Comparison of ENCODE assay signal across 8 cellular contexts in the genomic region with DNA sequence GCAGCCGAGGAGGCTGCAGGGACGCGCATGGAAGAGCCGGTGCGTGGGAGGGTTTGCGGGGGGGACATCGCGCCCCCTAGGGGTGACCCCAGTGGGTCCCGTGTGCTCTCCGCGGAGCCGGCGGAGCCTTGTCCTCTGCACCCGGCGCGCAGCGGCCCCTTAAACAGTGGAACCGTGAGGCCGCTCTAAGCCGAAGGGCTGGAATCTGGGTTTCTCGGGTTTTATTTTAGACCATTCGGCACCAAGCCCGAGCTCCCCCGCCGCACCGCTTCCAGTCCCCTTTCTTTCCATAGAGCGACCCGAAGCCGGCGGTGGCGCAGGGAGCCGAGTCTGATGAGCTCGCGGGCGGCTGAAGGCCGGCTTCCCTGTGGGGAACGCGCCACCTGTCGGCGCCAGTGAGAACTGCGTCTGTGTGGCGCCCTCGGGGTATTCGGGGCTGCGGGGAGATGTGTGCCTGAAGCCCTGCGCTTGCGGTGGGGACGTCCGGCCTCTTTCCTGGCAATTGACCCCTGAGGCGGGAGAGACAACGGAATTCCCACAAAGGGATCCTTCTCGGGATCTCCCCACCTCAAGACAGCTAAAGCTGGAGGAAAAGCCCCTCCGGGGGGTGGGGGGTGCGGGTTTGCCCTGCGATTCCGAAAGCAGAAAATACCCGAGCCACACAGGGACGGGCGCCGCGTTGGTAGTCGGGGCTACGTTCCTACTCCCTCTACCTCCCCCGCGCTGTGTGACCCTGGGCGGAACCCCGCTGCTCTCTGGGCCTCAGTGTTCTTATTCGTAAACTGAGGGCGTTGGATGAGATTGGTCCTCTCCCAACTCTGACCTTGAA. TPM values are rescaled to one million over a fixed set of nuclear protein-coding genes. Genes with fewer than 3 reads are reported as not detected.
DNase-seq lines count a peak whose midpoint lies in the region; ATAC-seq and TF ChIP-seq lines count a peak whose summit lies in the region.

No MANE protein-coding gene starts in this region.

- H3K4me3 ChIP-seq in BLaER1 = peak overlapping the region; percentile 47
- H3K4me3 ChIP-seq in epithelial cell of proximal tubule (ENCODE audit: low read depth, low read length) = peak overlapping the region; percentile 40

- H4K20me1 ChIP-seq in BLaER1 = peaks cover 92% of the 10 kb centered on the region

- H3K27ac ChIP-seq in BLaER1 = no peak overlapping the region

- peak; percentile 74 for TF ChIP-seq CTCF in epithelial cell of proximal tubule (conservative IDR thresholded peaks at IDR 0.05; ENCODE audit: low read depth, low read length)

- H3K9me3 ChIP-seq in BLaER1 = peaks cover 44% of the 10 kb centered on the region

- DNase-seq in GM19238 (ENCODE audit: insufficient read length, low spot score) (peak; percentile 90), NCI-H82 treated with DMSO at 0.1 percent for 48 hours (lab: John Stamatoyannopoulos, UW; ENCODE audit: unreplicated experiment) (peak; percentile 57), epithelial cell of proximal tubule (ENCODE audit: low read depth) (no peak), myocyte (ENCODE audit: low read depth) (peak; percentile 86)
- DNase-seq in activated CD8-positive, alpha-beta memory T cell treated with anti-CD3 and anti-CD28 coated beads, Interleukin-2, amount 50 U/mL, for 4 hours = peak; percentile 81
- peak; percentile 53 to 63 for DNase-seq in stimulated activated CD8-positive, alpha-beta memory T cell treated with anti-CD3 and anti-CD28 coated beads, Interleukin-7, amount 100 ng/mL, for 1 hour (ENCODE audit: low read depth in 2 of 2)

- peaks cover 5% of the 10 kb centered on the region for H3K4me1 ChIP-seq in BLaER1

- H3K27me3 ChIP-seq in BLaER1 = peaks cover 100% of the 10 kb centered on the region

- peak overlapping the region; percentile 73 for H3K4me2 ChIP-seq in BLaER1

- peak; percentile 93 for ATAC-seq in HG03439 (IDR thresholded peaks at IDR 0.05; ENCODE audit: unreplicated experiment)

- H3K9ac ChIP-seq in BLaER1 = no peak overlapping the region

- no peaks in the 10 kb centered on the region for H3K36me3 ChIP-seq in BLaER1

RNA-seq across cellular contexts. Expression of a gene that starts 8.2 kb away (rescaled TPM):
- total RNA-seq in epithelial cell of proximal tubule = not detected in 2 replicates
- 5.1 and 8.1 TPM in 2 replicates for total RNA-seq in myocyte
- polyA plus RNA-seq in myocyte (2012) = 7.7 TPM
